Comparison of ENCODE assay signal across 8 cellular contexts in genomic region chr3:105822171-105823123, GRCh38. TPM values are rescaled to one million over a fixed set of nuclear protein-coding genes. Genes with fewer than 3 reads are reported as not detected.
DNase-seq lines count a peak whose midpoint lies in the region; ATAC-seq and TF ChIP-seq lines count a peak whose summit lies in the region.
"Had no signal": no experiment of that assay in that cellular context is flagged by ENCODE, and none has a peak within 500 bp of the region (broad histone marks: within the 10 kb centered on the region; RNA-seq: fewer than 3 reads in every experiment).

No MANE protein-coding gene starts in this region.

- no peaks in the 10 kb centered on the region for H3K9me2 ChIP-seq in HCT116 (ENCODE audit: insufficient read depth)

- H4K20me1 ChIP-seq in HCT116 (ENCODE audit: insufficient read depth) = no peaks in the 10 kb centered on the region

- WGBS in heart right ventricle, 2 donors = 34 to 48% methylated on average over 3 of the region's 3 CpGs

- H3K36me3 Mint-ChIP-seq in T-helper 17 cell (ENCODE audit: low read depth) (peaks cover 17% of the 10 kb centered on the region), WTC11 (peaks cover 5% of the 10 kb centered on the region; the same call in 1 of the 2 replicates)
- H3K36me3 Mint-ChIP-seq in stimulated activated effector memory CD8-positive, alpha-beta T cell treated with anti-CD3 and anti-CD28 coated beads, Interleukin-12 subunit alpha, Interleukin-12 subunit beta, amount 100 ng/mL, for 72 hours = peaks cover 94% of the 10 kb centered on the region

- TF ChIP-seq CTCF in HCT116 (IDR thresholded peaks at IDR 0.05 in 2 of 3, conservative IDR thresholded peaks at IDR 0.05 in 1 of 3; ENCODE audit: borderline replicate concordance in 1 of 3, insufficient read depth in 1 of 3, low read depth in 2 of 3, low read length in 2 of 3) (no peak), heart right ventricle (IDR thresholded peaks at IDR 0.05) (no peak), WTC11 (IDR thresholded peaks at IDR 0.05) (no peak)

- H3K27ac ChIP-seq in HCT116 (ENCODE audit: low read depth, low read length) (peak overlapping the region; percentile 28; the same call in 1 of the 2 replicates), heart right ventricle (peak overlapping the region; percentile 56 to 80 (median 76))

- ATAC-seq in HCT116 (no peak), T-helper 17 cell (no peak), heart right ventricle (peak; percentile 59 to 87 (median 72)), WTC11 (no peak), GM21717 (IDR thresholded peaks at IDR 0.05; ENCODE audit: unreplicated experiment) (no peak)
- no peak for ATAC-seq in stimulated activated effector memory CD8-positive, alpha-beta T cell treated with anti-CD3 and anti-CD28 coated beads, Interleukin-12 subunit alpha, Interleukin-12 subunit beta, amount 100 ng/mL, for 72 hours

- H3K9me3 Mint-ChIP-seq in stimulated activated effector memory CD8-positive, alpha-beta T cell treated with anti-CD3 and anti-CD28 coated beads, Interleukin-12 subunit alpha, Interleukin-12 subunit beta, amount 100 ng/mL, for 72 hours = no peaks in the 10 kb centered on the region
- H3K9me3 Mint-ChIP-seq in WTC11 = no peaks in the 10 kb centered on the region

- H3K4me3 Mint-ChIP-seq in T-helper 17 cell (peak overlapping the region; percentile 62), WTC11 (no peak overlapping the region)
- peak overlapping the region; percentile 53 for H3K4me3 Mint-ChIP-seq in stimulated activated effector memory CD8-positive, alpha-beta T cell treated with anti-CD3 and anti-CD28 coated beads, Interleukin-12 subunit alpha, Interleukin-12 subunit beta, amount 100 ng/mL, for 72 hours

- no TSS peak for BruUV-seq in HCT116 (replicated peaks; lab: Mats Ljungman, UMichigan)

- H3K4me1 ChIP-seq in HCT116 (ENCODE audit: control insufficient read depth in 1 of 2, insufficient read depth in 2 of 2, low read length in 2 of 2) (peaks cover 20 to 23% of the 10 kb centered on the region in 2 experiments), heart right ventricle (peaks cover 3 to 75% (median 57%) of the 10 kb centered on the region in 9 donors)

- DNase-seq in HCT116 (ENCODE audit: low read depth, low spot score) (no peak), T-helper 17 cell (no peak), heart right ventricle (no peak), WTC11 (ENCODE audit: low spot score) (no peak), D341Med (ENCODE audit: low spot score) (no peak)
- DNase-seq in stimulated activated effector memory CD8-positive, alpha-beta T cell treated with anti-CD3 and anti-CD28 coated beads, Interleukin-12 subunit alpha, Interleukin-12 subunit beta, amount 100 ng/mL, for 72 hours (ENCODE audit: low spot score in 2 of 2) = no peak
- DNase-seq: activated effector memory CD4-positive, alpha-beta T cell treated with anti-CD3 and anti-CD28 coated beads, Interleukin-2, amount 50 U/mL, for 16 hours had no signal

- H3K27me3 Mint-ChIP-seq in T-helper 17 cell (no peaks in the 10 kb centered on the region), WTC11 (ENCODE audit: low read depth) (no peaks in the 10 kb centered on the region)

- TF ChIP-seq POLR2A in HCT116 (IDR thresholded peaks at IDR 0.05; ENCODE audit: borderline replicate concordance, extremely low read depth, insufficient read depth, insufficient read length) = no peak

- no peak for TF ChIP-seq RAD21 in HCT116 (IDR thresholded peaks at IDR 0.05; ENCODE audit: low read depth)

- H3K9me3 ChIP-seq in HCT116 (ENCODE audit: control insufficient read depth in 1 of 2, insufficient read depth in 1 of 2, low read depth in 1 of 2, low read length in 2 of 2) (no peaks in the 10 kb centered on the region), T-helper 17 cell (ENCODE audit: control insufficient read depth, low read length, poor library complexity, severe bottlenecking) (no peaks in the 10 kb centered on the region), heart right ventricle (no peaks in the 10 kb centered on the region)

- H3K27ac Mint-ChIP-seq in T-helper 17 cell (peak overlapping the region; percentile 82), WTC11 (no peak overlapping the region; the same call in 1 of the 2 replicates)
- peak overlapping the region; percentile 94 for H3K27ac Mint-ChIP-seq in stimulated activated effector memory CD8-positive, alpha-beta T cell treated with anti-CD3 and anti-CD28 coated beads, Interleukin-12 subunit alpha, Interleukin-12 subunit beta, amount 100 ng/mL, for 72 hours

- CTCF ChIA-PET in HCT116 (lab: Charles Lee) = no interaction called here
- CTCF ChIA-PET in WTC11 (lab: Charles Lee) = no interaction called here

- H3K9ac ChIP-seq in HCT116 (ENCODE audit: low read length) = no peak overlapping the region

- H3K36me3 ChIP-seq in HCT116 (ENCODE audit: control insufficient read depth in 1 of 2, insufficient read depth in 2 of 2, low read length in 2 of 2) = no peaks in the 10 kb centered on the region
- H3K36me3 ChIP-seq in heart right ventricle = peaks cover 0 to 27% (median 0%) of the 10 kb centered on the region in 9 donors

- no peak overlapping the region for H2AFZ ChIP-seq in HCT116 (ENCODE audit: low read depth, low read length, poor library complexity, severe bottlenecking)

- peaks cover 33% of the 10 kb centered on the region for H3K4me1 Mint-ChIP-seq in T-helper 17 cell
- H3K4me1 Mint-ChIP-seq in stimulated activated effector memory CD8-positive, alpha-beta T cell treated with anti-CD3 and anti-CD28 coated beads, Interleukin-12 subunit alpha, Interleukin-12 subunit beta, amount 100 ng/mL, for 72 hours = peaks cover 60% of the 10 kb centered on the region
- peaks cover 23% of the 10 kb centered on the region for H3K4me1 Mint-ChIP-seq in WTC11

- intact Hi-C loops in HCT116 (cut with micrococcal nuclease) (no loop called here), heart right ventricle (cut with DNase I) (loop anchor here in 1 of 10 donors (5.0 kb wide), 1 partner anchor 45 kb away; the partner anchor contains the start of gene CBLB)

- peak overlapping the region; percentile 61 for H3K4me2 ChIP-seq in HCT116 (ENCODE audit: low read length)

- H3K27me3 ChIP-seq in HCT116 (ENCODE audit: insufficient read depth, low read length) (no peaks in the 10 kb centered on the region), heart right ventricle (no peaks in the 10 kb centered on the region)

- RAD21 ChIA-PET in HCT116 (lab: Charles Lee; ENCODE audit: low non-redundant PET in 1 of 2, low total read pairs in 2 of 2, uncharacterized antibody in 2 of 2, unreplicated experiment in 2 of 2) = no interaction called here

- H3K79me2 ChIP-seq in HCT116 (ENCODE audit: insufficient read depth, low read length) = no peaks in the 10 kb centered on the region

- POLR2A ChIA-PET in HCT116 (lab: Charles Lee) (no interaction called here), WTC11 (lab: Charles Lee) (no interaction called here)

- H3K4me3 ChIP-seq in HCT116 (replicated peaks in 1 of 2; ENCODE audit: low read depth in 1 of 2, low read length in 2 of 2) (no peak overlapping the region), heart right ventricle (no peak overlapping the region)

TF ChIP-seq in HCT116, 20 proteins besides CTCF, POLR2A, EP300 and RAD21:
- TF ChIP-seq EGR1 (IDR thresholded peaks at IDR 0.05; ENCODE audit: low read depth) (no peak), YY1 (IDR thresholded peaks at IDR 0.05; ENCODE audit: extremely low read depth, insufficient replicate concordance, low read depth, low read length) (no peak), POLR2AphosphoS5 (IDR thresholded peaks at IDR 0.05; ENCODE audit: low read depth, low read length) (no peak), CEBPB (IDR thresholded peaks at IDR 0.05; ENCODE audit: low read depth) (no peak), ZFX (IDR thresholded peaks at IDR 0.05) (no peak), JUND (IDR thresholded peaks at IDR 0.05) (no peak), SP1 (IDR thresholded peaks at IDR 0.05; ENCODE audit: low read depth) (no peak), SRF (IDR thresholded peaks at IDR 0.05; ENCODE audit: low read depth) (no peak), MAX (IDR thresholded peaks at IDR 0.05) (no peak)

TF ChIP-seq in WTC11, 78 proteins besides CTCF, POLR2A, EP300 and RAD21 (continues in another document):
- TF ChIP-seq ZNF281 (CRISPR knock-in tag; IDR thresholded peaks at IDR 0.05) (no peak), ERG (CRISPR knock-in tag; IDR thresholded peaks at IDR 0.05) (no peak), ETV6 (CRISPR knock-in tag; IDR thresholded peaks at IDR 0.05) (no peak)

RNA-seq across cellular contexts. Expression of gene CBLB, which starts 46.4 kb away (rescaled TPM):
- total RNA-seq in HCT116 (2021; ENCODE audit: unreplicated experiment) (10.4 TPM), T-helper 17 cell (10 to 100 TPM; 81.3 to 91.1 TPM), heart right ventricle (10 to 100 TPM; 31.2 to 72.7 (median 46.0) TPM), WTC11 (2021) (19.8 to 20.3 TPM (median 19.8 TPM) in 3 replicates)
- polyA plus RNA-seq in HCT116 (2012) = 3.2 and 3.9 TPM in 2 replicates
- 10 to 100 TPM; 14.2 to 61.7 TPM for polyA plus RNA-seq in heart right ventricle

Comparison
In these comparisons a context has a peak if more than half of its experiments do, and no peak if none do; other contexts are left out.
1. ATAC-seq: peak in heart right ventricle (8 of 8); none in HCT116 (single experiment), T-helper 17 cell (single experiment), stimulated activated effector memory CD8-positive, alpha-beta T cell treated with anti-CD3 and anti-CD28 coated beads, Interleukin-12 subunit alpha, Interleukin-12 subunit beta, amount 100 ng/mL, for 72 hours (single experiment), WTC11 (single experiment) and GM21717 (single experiment).